9 cellular contexts compared by ENCODE assay signal in the genomic region with DNA sequence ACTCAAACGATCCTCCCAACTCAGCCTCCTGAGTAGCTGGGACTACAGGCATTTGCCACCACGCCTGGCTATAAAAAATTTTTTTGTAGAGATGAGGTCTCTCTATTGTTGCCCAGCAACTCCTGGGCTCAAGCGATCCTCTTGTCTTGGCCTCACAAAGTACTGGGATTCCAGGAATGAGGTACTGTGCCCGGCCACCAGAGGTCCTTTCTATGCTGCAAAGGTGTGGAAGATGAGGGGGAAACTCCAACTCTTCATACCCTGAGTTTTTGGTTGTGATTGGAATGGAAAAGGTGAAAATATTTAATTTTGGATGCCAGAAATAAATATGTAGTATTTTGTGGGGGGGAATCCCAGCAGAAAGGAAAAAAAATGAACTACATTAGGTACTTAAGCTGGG.
DNase-seq lines count a peak whose midpoint lies in the region; ATAC-seq and TF ChIP-seq lines count a peak whose summit lies in the region.
"Had no signal": no experiment of that assay in that cellular context is flagged by ENCODE, and none has a peak within 500 bp of the region (broad histone marks: within the 10 kb centered on the region; RNA-seq: fewer than 3 reads in every experiment).

No MANE protein-coding gene starts in this region.

- no peak overlapping the region for H2AFZ ChIP-seq in parathyroid adenoma

- H3K9ac ChIP-seq in parathyroid adenoma = no peak overlapping the region

- no peak overlapping the region for H3K4me2 ChIP-seq in parathyroid adenoma (ENCODE audit: low read length)

- no peaks in the 10 kb centered on the region for H3K27me3 ChIP-seq in parathyroid adenoma (ENCODE audit: control insufficient read depth, insufficient read depth, low read length)

- TF ChIP-seq CTCF in parathyroid adenoma (IDR thresholded peaks at IDR 0.05) = peak; percentile 50

- no peaks in the 10 kb centered on the region for H3K9me3 ChIP-seq in parathyroid adenoma (ENCODE audit: control insufficient read depth, low read length)

- H3K4me3 ChIP-seq in parathyroid adenoma (ENCODE audit: low read depth, low read length) = no peak overlapping the region

- no peaks in the 10 kb centered on the region for H3K79me2 ChIP-seq in parathyroid adenoma

- no peaks in the 10 kb centered on the region for H3K4me1 ChIP-seq in parathyroid adenoma

- no peak for ATAC-seq in HG03571 (IDR thresholded peaks at IDR 0.05; ENCODE audit: unreplicated experiment)
- no peak for ATAC-seq in HG03460 (IDR thresholded peaks at IDR 0.05; ENCODE audit: unreplicated experiment)

- H3K36me3 ChIP-seq in parathyroid adenoma (ENCODE audit: control insufficient read depth, insufficient read depth, low read length) = no peaks in the 10 kb centered on the region

- DNase-seq in activated naive CD4-positive, alpha-beta T cell treated with Interleukin-2 at 50 U/mL for 16 hours = peak; percentile 6
- DNase-seq in activated naive CD4-positive, alpha-beta T cell treated with anti-CD3 and anti-CD28 coated beads, Interleukin-2, amount 50 U/mL, for 16 hours = no peak
- DNase-seq in NCI-H226 (peak; percentile 37), ecto neural progenitor cell (ENCODE audit: low spot score) (peak; percentile 56), nucleus accumbens (lab: John Stamatoyannopoulos, UW) (no peak)
- DNase-seq: activated naive CD8-positive, alpha-beta T cell treated with anti-CD3 and anti-CD28 coated beads, Interleukin-2, amount 10 ng/mL, durations not matched to agents 7 days and 5 days had no signal

- H3K27ac ChIP-seq in parathyroid adenoma = no peak overlapping the region

Comparison
In these comparisons a context has a peak if more than half of its experiments do, and no peak if none do; other contexts are left out.
1. DNase-seq: peak in activated naive CD4-positive, alpha-beta T cell treated with Interleukin-2 at 50 U/mL for 16 hours (single experiment), NCI-H226 (single experiment) and ecto neural progenitor cell (single experiment); none in activated naive CD4-positive, alpha-beta T cell treated with anti-CD3 and anti-CD28 coated beads, Interleukin-2, amount 50 U/mL, for 16 hours (single experiment) and nucleus accumbens (0 of 56).